Comparison of ENCODE assay signal across 2 cellular contexts in genomic region chr7:43417455-43417854, GRCh38.
TF ChIP-seq lines count a peak whose summit lies in the region.

No MANE protein-coding gene starts in this region.

TF ChIP-seq in WTC11, 78 proteins besides CTCF, POLR2A, EP300 and RAD21:
- TF ChIP-seq ZNF121 (CRISPR knock-in tag; IDR thresholded peaks at IDR 0.05) (peak; percentile 91; the same call in 1 of the 2 replicates), TCF7 (CRISPR knock-in tag; IDR thresholded peaks at IDR 0.05; ENCODE audit: low read depth) (no peak), MXD4 (CRISPR knock-in tag; IDR thresholded peaks at IDR 0.05; ENCODE audit: borderline replicate concordance) (no peak), AFF4 (CRISPR knock-in tag; IDR thresholded peaks at IDR 0.05; ENCODE audit: borderline replicate concordance) (no peak), USF2 (CRISPR knock-in tag; IDR thresholded peaks at IDR 0.05) (no peak)

TF ChIP-seq in H1, 55 proteins besides CTCF, POLR2A, EP300 and RAD21:
- TF ChIP-seq TAF7 (optimal IDR thresholded peaks at IDR 0.05; ENCODE audit: borderline replicate concordance, low read depth, low read length) (no peak), KDM1A (IDR thresholded peaks at IDR 0.05; ENCODE audit: borderline replicate concordance, low read length) (0 out of 2 replicates have a peak, but pooled peaks have one; percentile 51)
